Comparison of ENCODE assay signal across 16 cellular contexts in genomic region chr13:40792284-40793051, GRCh38. TPM values are rescaled to one million over a fixed set of nuclear protein-coding genes. Genes with fewer than 3 reads are reported as not detected.
DNase-seq lines count a peak whose midpoint lies in the region; ATAC-seq, FAIRE-seq and TF ChIP-seq lines count a peak whose summit lies in the region.
"Had no signal": no experiment of that assay in that cellular context is flagged by ENCODE, and none has a peak within 500 bp of the region (broad histone marks: within the 10 kb centered on the region; RNA-seq: fewer than 3 reads in every experiment).

No MANE protein-coding gene starts in this region.

- no peak overlapping the region for H3K4me3 Mint-ChIP-seq in CD8-positive, alpha-beta T cell
- H3K4me3 Mint-ChIP-seq in activated CD4-positive, alpha-beta memory T cell treated with anti-CD3 and anti-CD28 coated beads, Interleukin-2, amount 10 ng/mL, durations not matched to agents 7 days and 5 days: no peak overlapping the region
- H3K4me3 Mint-ChIP-seq: activated naive CD4-positive, alpha-beta T cell treated with anti-CD3 and anti-CD28 coated beads for 36 hours had no signal

- no peaks in the 10 kb centered on the region for H3K36me3 ChIP-seq in CD8-positive, alpha-beta T cell (ENCODE audit: insufficient read depth, low read length)
- no peaks in the 10 kb centered on the region for H3K36me3 ChIP-seq in GM12878 (ENCODE audit: control insufficient read depth in 2 of 2, insufficient read depth in 2 of 2, low read length in 1 of 2)

- peaks cover 39% of the 10 kb centered on the region for H3K36me3 Mint-ChIP-seq in CD8-positive, alpha-beta T cell
- H3K36me3 Mint-ChIP-seq in activated CD4-positive, alpha-beta memory T cell treated with anti-CD3 and anti-CD28 coated beads, Interleukin-2, amount 10 ng/mL, durations not matched to agents 7 days and 5 days (ENCODE audit: low read depth): peaks cover 3% of the 10 kb centered on the region

- peaks cover 15% of the 10 kb centered on the region for H3K4me1 ChIP-seq in CD8-positive, alpha-beta T cell (ENCODE audit: insufficient read depth, low read length)
- peaks cover 17% of the 10 kb centered on the region for H3K4me1 ChIP-seq in GM12878 (ENCODE audit: control insufficient read depth, insufficient read depth, low read length)

- H3K9me3 Mint-ChIP-seq in CD8-positive, alpha-beta T cell: no peaks in the 10 kb centered on the region
- no peaks in the 10 kb centered on the region for H3K9me3 Mint-ChIP-seq in activated CD4-positive, alpha-beta memory T cell treated with anti-CD3 and anti-CD28 coated beads, Interleukin-2, amount 10 ng/mL, durations not matched to agents 7 days and 5 days
- H3K9me3 Mint-ChIP-seq: activated naive CD4-positive, alpha-beta T cell treated with anti-CD3 and anti-CD28 coated beads for 36 hours had no signal

- H3K27me3 Mint-ChIP-seq in CD8-positive, alpha-beta T cell (ENCODE audit: low read depth): no peaks in the 10 kb centered on the region
- no peaks in the 10 kb centered on the region for H3K27me3 Mint-ChIP-seq in activated CD4-positive, alpha-beta memory T cell treated with anti-CD3 and anti-CD28 coated beads, Interleukin-2, amount 10 ng/mL, durations not matched to agents 7 days and 5 days

- peak in 2 of 7 experiments; percentile 19 to 49 for DNase-seq in CD8-positive, alpha-beta T cell
- no peak for DNase-seq in GM12878 (ENCODE audit: low read depth, low spot score)
- no peak for DNase-seq in iPS-NIHi7 (ENCODE audit: extremely low spot score)
- no peak for DNase-seq in activated CD4-positive, alpha-beta memory T cell treated with anti-CD3 and anti-CD28 coated beads, Interleukin-2, amount 10 ng/mL, durations not matched to agents 7 days and 5 days
- DNase-seq: activated naive CD4-positive, alpha-beta T cell treated with anti-CD3 and anti-CD28 coated beads for 36 hours; dermis blood vessel endothelial cell; DMS153; esophagus squamous epithelium; glutamatergic neuron; NCI-H2029; NCI-H526 treated with DMSO at 0.1 percent for 48 hours had no signal

- POLR2A ChIA-PET in CD8-positive, alpha-beta T cell (lab: Charles Lee): no interaction called here
- POLR2A ChIA-PET in GM12878 (lab: Charles Lee): interaction anchor here (0.6 kb wide), 1 partner anchor 220 kb away, joined by 4 read pairs; no protein-coding TSS in a partner anchor
- POLR2A ChIA-PET in activated CD4-positive, alpha-beta memory T cell treated with anti-CD3 and anti-CD28 coated beads, Interleukin-2, amount 10 ng/mL, durations not matched to agents 7 days and 5 days (lab: Charles Lee): no interaction called here

- H3K4me1 Mint-ChIP-seq in CD8-positive, alpha-beta T cell (ENCODE audit: low read depth): peaks cover 36% of the 10 kb centered on the region
- H3K4me1 Mint-ChIP-seq in activated CD4-positive, alpha-beta memory T cell treated with anti-CD3 and anti-CD28 coated beads, Interleukin-2, amount 10 ng/mL, durations not matched to agents 7 days and 5 days: peaks cover 21% of the 10 kb centered on the region

- TF ChIP-seq CTCF in CD8-positive, alpha-beta T cell (IDR thresholded peaks at IDR 0.05): no peak
- TF ChIP-seq CTCF in GM12878 (IDR thresholded peaks at IDR 0.05 in 2 of 3, conservative IDR thresholded peaks at IDR 0.05 in 1 of 3; ENCODE audit: control insufficient read depth in 2 of 3, extremely low read depth in 1 of 3, insufficient read depth in 1 of 3, low read depth in 3 of 3, low read length in 3 of 3): no peak

- peaks cover 2% of the 10 kb centered on the region for H3K79me2 ChIP-seq in GM12878 (ENCODE audit: control insufficient read depth, insufficient read depth, low read length)

- in situ Hi-C loops in GM12878 (cut with MboI): loop anchor here (5.0 kb wide), 1 partner anchor 50 kb away; no protein-coding TSS in a partner anchor

- intact Hi-C loops in CD8-positive, alpha-beta T cell (cut with DNase I, micrococcal nuclease): no loop called here
- intact Hi-C loops in GM12878 (cut with micrococcal nuclease; ENCODE audit: unreplicated experiment): loop anchor here (2.0 kb wide), 1 partner anchor 22 kb away; no protein-coding TSS in a partner anchor

- peak overlapping the region; percentile 25; the same call in 1 of the 2 replicates for H3K4me2 ChIP-seq in GM12878 (ENCODE audit: control insufficient read depth, insufficient read depth)

- H2AFZ ChIP-seq in GM12878 (ENCODE audit: control insufficient read depth, low read depth, low read length): no peak overlapping the region

- H3K27ac ChIP-seq in CD8-positive, alpha-beta T cell (ENCODE audit: low read depth, low read length): peak overlapping the region; percentile 5
- H3K27ac ChIP-seq in GM12878 (ENCODE audit: control insufficient read depth, insufficient read depth): peak overlapping the region; percentile 24; the same call in 1 of the 2 replicates
- H3K27ac ChIP-seq: esophagus squamous epithelium had no signal

- FAIRE-seq in GM12878 (lab: Jason Lieb, UNC): peak; percentile 35
- FAIRE-seq: RCC 7860 had no signal

- no peak for TF ChIP-seq RAD21 in GM12878 (IDR thresholded peaks at IDR 0.05; ENCODE audit: insufficient read depth, low read depth, low read length)

- 71% methylated on average over 10 of the region's 10 CpGs for WGBS in GM12878 (ENCODE audit: insufficient coverage, insufficient replicate concordance, low lambda C conversion rate, missing lambda C conversion rate)

- H3K4me3 ChIP-seq in CD8-positive, alpha-beta T cell (ENCODE audit: low read depth, low read length): no peak overlapping the region
- no peak overlapping the region for H3K4me3 ChIP-seq in GM12878
- H3K4me3 ChIP-seq: esophagus squamous epithelium had no signal

- RAD21 ChIA-PET in GM12878 (lab: Charles Lee; ENCODE audit: unreplicated experiment): interaction anchor here (1.0 kb wide), 1 partner anchor 15 kb away, joined by 3 read pairs; no protein-coding TSS in a partner anchor

- no peaks in the 10 kb centered on the region for H3K9me3 ChIP-seq in CD8-positive, alpha-beta T cell (ENCODE audit: low read length)
- no peaks in the 10 kb centered on the region for H3K9me3 ChIP-seq in GM12878 (replicated peaks; ENCODE audit: control insufficient read depth, insufficient read depth, low read length)
- H3K9me3 ChIP-seq: esophagus squamous epithelium had no signal

- H3K27me3 ChIP-seq in CD8-positive, alpha-beta T cell (ENCODE audit: insufficient read depth, low read length): no peaks in the 10 kb centered on the region
- no peaks in the 10 kb centered on the region for H3K27me3 ChIP-seq in GM12878 (replicated peaks in 1 of 2; ENCODE audit: control insufficient read depth in 2 of 2, insufficient read depth in 2 of 2, low read length in 1 of 2)
- H3K27me3 ChIP-seq: esophagus squamous epithelium had no signal

- TF ChIP-seq POLR2A in GM12878 (IDR thresholded peaks at IDR 0.05; ENCODE audit: low read depth, low read length): no peak

- CTCF ChIA-PET in CD8-positive, alpha-beta T cell (lab: Charles Lee): no interaction called here
- CTCF ChIA-PET in GM12878 (lab: Yijun Ruan, JAX): interaction anchor here (1.3 kb wide), 2 partner anchors 21 to 22 kb away, joined by 3 read pairs; no protein-coding TSS in a partner anchor
- CTCF ChIA-PET in activated CD4-positive, alpha-beta memory T cell treated with anti-CD3 and anti-CD28 coated beads, Interleukin-2, amount 10 ng/mL, durations not matched to agents 7 days and 5 days (lab: Charles Lee): no interaction called here

- TF ChIP-seq EP300 in GM12878 (IDR thresholded peaks at IDR 0.05; ENCODE audit: borderline replicate concordance in 1 of 2, control insufficient read depth in 1 of 2, low read depth in 2 of 2, low read length in 2 of 2): no peak

- H4K20me1 ChIP-seq in GM12878 (ENCODE audit: control insufficient read depth, insufficient read depth): no peaks in the 10 kb centered on the region

- H3K27ac Mint-ChIP-seq in CD8-positive, alpha-beta T cell: peak overlapping the region; percentile 82
- no peak overlapping the region for H3K27ac Mint-ChIP-seq in activated CD4-positive, alpha-beta memory T cell treated with anti-CD3 and anti-CD28 coated beads, Interleukin-2, amount 10 ng/mL, durations not matched to agents 7 days and 5 days
- H3K27ac Mint-ChIP-seq: activated naive CD4-positive, alpha-beta T cell treated with anti-CD3 and anti-CD28 coated beads for 36 hours had no signal

- SMC1A ChIA-PET in GM12878 (lab: Charles Lee; ENCODE audit: uncharacterized antibody, unreplicated experiment): interaction anchor here (0.7 to 1.5 kb wide), 2 partner anchors 10 to 128 kb away, joined by 3 to 4 read pairs; no protein-coding TSS in a partner anchor

- no peak overlapping the region for H3K9ac ChIP-seq in GM12878 (ENCODE audit: control insufficient read depth, insufficient read depth, low read length)

- BruUV-seq in GM12878 (replicated peaks; lab: Mats Ljungman, UMichigan): no TSS peak

- ATAC-seq in CD8-positive, alpha-beta T cell: peak; percentile 22
- ATAC-seq in GM18909 (IDR thresholded peaks at IDR 0.05; ENCODE audit: poor library complexity, unreplicated experiment) (peak; percentile 43), HG03095 (IDR thresholded peaks at IDR 0.05; ENCODE audit: unreplicated experiment) (peak; percentile 39), GM12878 (peak; percentile 8), GM18517 (IDR thresholded peaks at IDR 0.05; ENCODE audit: unreplicated experiment) (no peak), GM18907 (IDR thresholded peaks at IDR 0.05; ENCODE audit: unreplicated experiment) (no peak)

RNA-seq across cellular contexts. Expression of gene SLC25A15, which starts 3.1 kb away (rescaled TPM):
- total RNA-seq in CD8-positive, alpha-beta T cell: 1 to 10 TPM; 5.0 to 7.5 TPM
- 5.0 and 5.8 TPM in 2 replicates for total RNA-seq in GM12878 (2013; cell fraction: nucleolus; rRNA removed)
- total RNA-seq in GM12878 (2014; rRNA removed): 20.6 and 25.0 TPM in 2 replicates
- 14.8 and 15.7 TPM in 2 replicates for total RNA-seq in GM12878 (2014; rRNA removed; fragmentation: Illumina TruSeq; extraction: Trizol)
- total RNA-seq in GM12878 (2021): 16.0 and 18.5 TPM in 2 replicates
- 2.3 TPM for polyA plus RNA-seq in GM12878 (2011; ENCODE audit: low read depth)
- polyA plus RNA-seq in GM12878 (2011; rRNA removed): 9.1 and 11.6 TPM in 2 replicates
- polyA plus RNA-seq in GM12878 (2011; cell fraction: cytosol; rRNA removed): 7.8 and 8.6 TPM in 2 replicates
- 4.3 and 4.5 TPM in 2 replicates for polyA plus RNA-seq in GM12878 (2011; cell fraction: nucleus; rRNA removed)
- 5.1 and 6.8 TPM in 2 replicates for polyA plus RNA-seq in GM12878 (2012)
- polyA plus RNA-seq in GM12878 (2014; fragmentation: Illumina TruSeq; extraction: Trizol): 11.8 and 13.6 TPM in 2 replicates
- 1 to 10 TPM; 2.7 to 3.6 TPM for polyA plus RNA-seq in GM12878 (2014; fragmentation: Nextera tagmentation; extraction: Ambion mirVana)
- 14.6 and 15.1 TPM in 2 replicates for polyA plus RNA-seq in GM12878 (2014; rRNA removed)
- polyA plus RNA-seq in GM12878 (2016; fragmentation: Nextera tagmentation; extraction: Ambion mirVana): 10 to 100 TPM; 19.6 to 20.5 TPM
- polyA minus RNA-seq in GM12878 (2011; rRNA and poly(A)+ RNA removed): 10.9 and 19.0 TPM in 2 replicates
- polyA minus RNA-seq in GM12878 (2011; cell fraction: cytosol; rRNA and poly(A)+ RNA removed): 6.3 TPM in 2 replicates
- polyA minus RNA-seq in GM12878 (2011; cell fraction: nucleus; rRNA and poly(A)+ RNA removed): 1.7 and 2.5 TPM in 2 replicates
- total RNA-seq in activated CD4-positive, alpha-beta memory T cell treated with anti-CD3 and anti-CD28 coated beads, Interleukin-2, amount 10 ng/mL, durations not matched to agents 7 days and 5 days: 1 to 10 TPM; 8.2 to 9.8 TPM

RNA-seq across cellular contexts. Expression of gene MRPS31, which starts 21.5 kb away (rescaled TPM):
- total RNA-seq in CD8-positive, alpha-beta T cell: 1 to 10 TPM; 7.3 to 7.5 TPM
- 47.7 and 57.4 TPM in 2 replicates for total RNA-seq in GM12878 (2013; cell fraction: nucleolus; rRNA removed)
- 20.3 and 21.9 TPM in 2 replicates for total RNA-seq in GM12878 (2014; rRNA removed)
- total RNA-seq in GM12878 (2014; rRNA removed; fragmentation: Illumina TruSeq; extraction: Trizol): 41.9 and 45.4 TPM in 2 replicates
- 25.8 and 27.1 TPM in 2 replicates for total RNA-seq in GM12878 (2021)
- 19.2 TPM for polyA plus RNA-seq in GM12878 (2011; ENCODE audit: low read depth)
- polyA plus RNA-seq in GM12878 (2011; rRNA removed): 41.4 and 58.2 TPM in 2 replicates
- polyA plus RNA-seq in GM12878 (2011; cell fraction: cytosol; rRNA removed): 12.9 and 16.4 TPM in 2 replicates
- polyA plus RNA-seq in GM12878 (2011; cell fraction: nucleus; rRNA removed): 35.3 and 38.7 TPM in 2 replicates
- 26.6 and 29.0 TPM in 2 replicates for polyA plus RNA-seq in GM12878 (2012)
- 44.3 and 53.7 TPM in 2 replicates for polyA plus RNA-seq in GM12878 (2014; fragmentation: Illumina TruSeq; extraction: Trizol)
- polyA plus RNA-seq in GM12878 (2014; fragmentation: Nextera tagmentation; extraction: Ambion mirVana): 10 to 100 TPM; 50.6 to 60.9 TPM
- polyA plus RNA-seq in GM12878 (2014; rRNA removed): 27.5 and 33.7 TPM in 2 replicates
- polyA plus RNA-seq in GM12878 (2016; fragmentation: Nextera tagmentation; extraction: Ambion mirVana): 10 to 100 TPM; 47.8 to 56.3 TPM
- polyA minus RNA-seq in GM12878 (2011; rRNA and poly(A)+ RNA removed): 10.3 and 12.1 TPM in 2 replicates
- polyA minus RNA-seq in GM12878 (2011; cell fraction: cytosol; rRNA and poly(A)+ RNA removed): 4.9 and 6.4 TPM in 2 replicates
- 10.9 and 15.6 TPM in 2 replicates for polyA minus RNA-seq in GM12878 (2011; cell fraction: nucleus; rRNA and poly(A)+ RNA removed)
- total RNA-seq in activated CD4-positive, alpha-beta memory T cell treated with anti-CD3 and anti-CD28 coated beads, Interleukin-2, amount 10 ng/mL, durations not matched to agents 7 days and 5 days: 10 to 100 TPM; 31.5 to 34.0 TPM

Comparison
In these comparisons a context has a peak if more than half of its experiments do, and no peak if none do; other contexts are left out.
1. ATAC-seq: peak in CD8-positive, alpha-beta T cell (single experiment), GM18909 (single experiment), HG03095 (single experiment) and GM12878 (single experiment); none in GM18517 (single experiment) and GM18907 (single experiment).